12 cellular contexts compared by ENCODE assay signal in genomic region chrX:7115557-7115956, GRCh38. TPM values are rescaled to one million over a fixed set of nuclear protein-coding genes. Genes with fewer than 3 reads are reported as not detected.
A peak's percentile ranks its signal among the peaks of the same experiment; 100 is the strongest.
DNase-seq lines count a peak whose midpoint lies in the region; ATAC-seq and TF ChIP-seq lines count a peak whose summit lies in the region.
"Had no signal": no experiment of that assay in that cellular context is flagged by ENCODE, and none has a peak within 500 bp of the region (broad histone marks: within the 10 kb centered on the region; RNA-seq: fewer than 3 reads in every experiment).

No MANE protein-coding gene starts in this region.

- ATAC-seq in GM19452 (IDR thresholded peaks at IDR 0.05; ENCODE audit: unreplicated experiment) (peak; percentile 68), HG03045 (IDR thresholded peaks at IDR 0.05; ENCODE audit: unreplicated experiment) (peak; percentile 74), natural killer cell (no peak)

- no peaks in the 10 kb centered on the region for H3K36me3 Mint-ChIP-seq in natural killer cell

- H3K4me3 Mint-ChIP-seq in natural killer cell: no peak overlapping the region
- H3K4me3 Mint-ChIP-seq: type B pancreatic cell had no signal

- peaks cover 20 to 33% of the 10 kb centered on the region in 2 donors for H3K4me1 Mint-ChIP-seq in natural killer cell

- H3K4me3 ChIP-seq in BLaER1 (no peak overlapping the region), SJCRH30 (no peak overlapping the region)

- intact Hi-C loops in natural killer cell (cut with micrococcal nuclease): no loop called here

- no peaks in the 10 kb centered on the region for H4K20me1 ChIP-seq in BLaER1

- H3K9ac ChIP-seq in BLaER1: no peak overlapping the region

- peaks cover 61% of the 10 kb centered on the region for H3K36me3 ChIP-seq in BLaER1
- no peaks in the 10 kb centered on the region for H3K36me3 ChIP-seq in SJCRH30

- H3K27me3 ChIP-seq in BLaER1 (no peaks in the 10 kb centered on the region), SJCRH30 (no peaks in the 10 kb centered on the region)

- H3K9me3 Mint-ChIP-seq in natural killer cell: no peaks in the 10 kb centered on the region

- TF ChIP-seq CTCF in natural killer cell (IDR thresholded peaks at IDR 0.05): no peak

- peaks cover 60% of the 10 kb centered on the region for H3K9me3 ChIP-seq in BLaER1
- no peaks in the 10 kb centered on the region for H3K9me3 ChIP-seq in SJCRH30 (replicated peaks)

- H3K4me1 ChIP-seq in BLaER1 (peaks cover 79% of the 10 kb centered on the region), SJCRH30 (peaks cover 26% of the 10 kb centered on the region)

- peak overlapping the region; percentile 3; the same call in 1 of the 2 replicates for H3K4me2 ChIP-seq in BLaER1

- DNase-seq in SJCRH30 (peak; percentile 56 to 77), natural killer cell (no peak), midbrain (lab: John Stamatoyannopoulos, UW) (no peak), GM03348 (ENCODE audit: low spot score) (no peak)
- DNase-seq in stimulated activated CD4-positive, alpha-beta T cell treated with anti-CD3 and anti-CD28 coated beads, Interleukin-2, amount 100 ng/mL, for 48 hours: no peak
- DNase-seq: ACHN; effector CD8-positive, alpha-beta T cell; stimulated activated CD4-positive, alpha-beta T cell treated with anti-CD3 and anti-CD28 coated beads, Interleukin-15, amount 100 ng/mL, for 24 hours had no signal

- no peaks in the 10 kb centered on the region for H3K27me3 Mint-ChIP-seq in natural killer cell (ENCODE audit: low read depth in 2 of 2)
- H3K27me3 Mint-ChIP-seq: type B pancreatic cell had no signal

- H3K27ac ChIP-seq in BLaER1 (peak overlapping the region; percentile 33), SJCRH30 (no peak overlapping the region)

- no peak overlapping the region for H3K27ac Mint-ChIP-seq in natural killer cell
- H3K27ac Mint-ChIP-seq: type B pancreatic cell had no signal

RNA-seq across cellular contexts. Expression of gene STS, which starts 32.0 kb away (rescaled TPM):
- 7.7 and 7.8 TPM in 2 replicates for total RNA-seq in SJCRH30 (2014; rRNA removed; shearing (Covaris generic))
- 1 to 10 TPM; 2.4 to 4.6 (median 2.8) TPM for total RNA-seq in natural killer cell

RNA-seq across cellular contexts. Expression of gene PUDP, which starts 32.4 kb away (rescaled TPM):
- 22.1 and 22.5 TPM in 2 replicates for total RNA-seq in SJCRH30 (2014; rRNA removed; shearing (Covaris generic))
- 10 to 100 TPM in 1 of 3 donors, 1 to 10 TPM in 2; 5.4 to 11.4 (median 5.6) TPM for total RNA-seq in natural killer cell

Comparison
In these comparisons a context has a peak if more than half of its experiments do, and no peak if none do; other contexts are left out.
1. ATAC-seq: peak in GM19452 (single experiment) and HG03045 (single experiment); none in natural killer cell (0 of 3).
2. DNase-seq: peak in SJCRH30 (2 of 2); none in stimulated activated CD4-positive, alpha-beta T cell treated with anti-CD3 and anti-CD28 coated beads, Interleukin-2, amount 100 ng/mL, for 48 hours (0 of 2), natural killer cell (single experiment), midbrain (single experiment) and GM03348 (single experiment).